In genomic region chr12:38697290-38697689, GRCh38 we compare ENCODE assay signal across 4 cellular contexts.
TF ChIP-seq lines count a peak whose summit lies in the region.

No MANE protein-coding gene starts in this region.

TF ChIP-seq in HepG2, 621 proteins besides CTCF, POLR2A, EP300 and RAD21:
- peak; percentile 81 for TF ChIP-seq MAFF (IDR thresholded peaks at IDR 0.05; ENCODE audit: low read depth, low read length)
- TF ChIP-seq MAFK (conservative IDR thresholded peaks at IDR 0.05 in 1 of 2, IDR thresholded peaks at IDR 0.05 in 1 of 2; ENCODE audit: low read length in 2 of 2) = peak; percentile 66 to 89
- no peak for TF ChIP-seq PPARG (CRISPR knock-in tag; conservative IDR thresholded peaks at IDR 0.05)

TF ChIP-seq in A549, 52 proteins besides CTCF, POLR2A, EP300 and RAD21:
- peak; percentile 83 for TF ChIP-seq MAFK (IDR thresholded peaks at IDR 0.05; ENCODE audit: partially characterized antibody)
- TF ChIP-seq HOXB13 (CRISPR knock-in tag; IDR thresholded peaks at IDR 0.05; ENCODE audit: low read depth) = no peak
- TF ChIP-seq, protein P1, sequence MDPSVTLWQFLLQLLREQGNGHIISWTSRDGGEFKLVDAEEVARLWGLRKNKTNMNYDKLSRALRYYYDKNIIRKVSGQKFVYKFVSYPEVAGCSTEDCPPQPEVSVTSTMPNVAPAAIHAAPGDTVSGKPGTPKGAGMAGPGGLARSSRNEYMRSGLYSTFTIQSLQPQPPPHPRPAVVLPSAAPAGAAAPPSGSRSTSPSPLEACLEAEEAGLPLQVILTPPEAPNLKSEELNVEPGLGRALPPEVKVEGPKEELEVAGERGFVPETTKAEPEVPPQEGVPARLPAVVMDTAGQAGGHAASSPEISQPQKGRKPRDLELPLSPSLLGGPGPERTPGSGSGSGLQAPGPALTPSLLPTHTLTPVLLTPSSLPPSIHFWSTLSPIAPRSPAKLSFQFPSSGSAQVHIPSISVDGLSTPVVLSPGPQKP (IDR thresholded peaks at IDR 0.05; ENCODE audit: low read depth, low read length) = no peak

TF ChIP-seq in IMR-90, 13 proteins besides CTCF, POLR2A, EP300 and RAD21:
- TF ChIP-seq NFE2L2 (IDR thresholded peaks at IDR 0.05; ENCODE audit: low read depth, low read length) = no peak
- TF ChIP-seq, protein P1 (IDR thresholded peaks at IDR 0.05; ENCODE audit: borderline replicate concordance, low read depth, low read length) = no peak
- no peak for TF ChIP-seq CEBPB (IDR thresholded peaks at IDR 0.05; ENCODE audit: low read depth, low read length)
- peak; percentile 82 for TF ChIP-seq MAFK (IDR thresholded peaks at IDR 0.05; ENCODE audit: low read depth, low read length)

TF ChIP-seq in K562, 482 proteins besides CTCF, POLR2A, EP300 and RAD21:
- no peak for TF ChIP-seq NFRKB (IDR thresholded peaks at IDR 0.05; ENCODE audit: low read depth)
- no peak for TF ChIP-seq ZNF445 (CRISPR knock-in tag; IDR thresholded peaks at IDR 0.05; ENCODE audit: low read depth)
- no peak for TF ChIP-seq MEF2D (tag; conservative IDR thresholded peaks at IDR 0.05; ENCODE audit: low read depth)
- no peak for TF ChIP-seq TCF15 (CRISPR knock-in tag; IDR thresholded peaks at IDR 0.05)
- TF ChIP-seq MAFF (IDR thresholded peaks at IDR 0.05; ENCODE audit: low read length) = peak; percentile 50
- TF ChIP-seq BACH1 (tag; IDR thresholded peaks at IDR 0.05) = no peak
- TF ChIP-seq FOS (IDR thresholded peaks at IDR 0.05; ENCODE audit: extremely low read depth, insufficient read length) = no peak
- TF ChIP-seq RBM34 (IDR thresholded peaks at IDR 0.05; ENCODE audit: borderline replicate concordance, insufficient read depth, low read length) = no peak
- TF ChIP-seq C11orf30 (IDR thresholded peaks at IDR 0.05; ENCODE audit: low read depth) = peak; percentile 56
- TF ChIP-seq ZNF316 (IDR thresholded peaks at IDR 0.05) = peak; percentile 81
- TF ChIP-seq MAFK (IDR thresholded peaks at IDR 0.05; ENCODE audit: low read length) = peak; percentile 53; the same call in 1 of the 2 replicates
- TF ChIP-seq MAFG (tag; conservative IDR thresholded peaks at IDR 0.05) = peak; percentile 47
- no peak for TF ChIP-seq TCFL5 (CRISPR knock-in tag; conservative IDR thresholded peaks at IDR 0.05)
- no peak for TF ChIP-seq RERE (CRISPR knock-in tag; IDR thresholded peaks at IDR 0.05; ENCODE audit: borderline replicate concordance)
